Comparison of ENCODE assay signal across 18 cellular contexts in genomic region chr15:76161153-76162049, GRCh38.
DNase-seq lines count a peak whose midpoint lies in the region; TF ChIP-seq lines count a peak whose summit lies in the region.
"Had no signal": no experiment of that assay in that cellular context is flagged by ENCODE, and none has a peak within 500 bp of the region (broad histone marks: within the 10 kb centered on the region; RNA-seq: fewer than 3 reads in every experiment).

No MANE protein-coding gene starts in this region.

- no peak overlapping the region for H3K4ac ChIP-seq in neuronal stem cell (ENCODE audit: low read length)

- peaks cover 0 to 35% (median 0%) of the 10 kb centered on the region in 3 experiments for H3K27me3 ChIP-seq in neuronal stem cell (ENCODE audit: control insufficient read depth in 3 of 3, insufficient read depth in 3 of 3, low read depth in 1 of 3, low read length in 3 of 3)
- H3K27me3 ChIP-seq: upper lobe of right lung had no signal

- H4K91ac ChIP-seq in neuronal stem cell (ENCODE audit: low read depth, low read length, poor library complexity): no peak overlapping the region

- peak overlapping the region; percentile 35 for H2AFZ ChIP-seq in neuronal stem cell (ENCODE audit: low read length)

- no peaks in the 10 kb centered on the region for H3K9me3 ChIP-seq in neuronal stem cell (replicated peaks in 1 of 2; ENCODE audit: control insufficient read depth in 2 of 2, insufficient read depth in 1 of 2, low read depth in 1 of 2, low read length in 2 of 2)
- H3K9me3 ChIP-seq: upper lobe of right lung had no signal

- H4K8ac ChIP-seq in neuronal stem cell (ENCODE audit: low read depth, low read length): no peak overlapping the region

- H3K4me3 Mint-ChIP-seq in chondrocyte (ENCODE audit: unreplicated experiment) (no peak overlapping the region), HFFc6 (no peak overlapping the region)
- no peak overlapping the region for H3K4me3 Mint-ChIP-seq in activated T-cell treated with anti-CD3 and anti-CD28 coated beads, Interleukin-2, amount 50 U/mL, for 24 hours
- H3K4me3 Mint-ChIP-seq: CD4-positive, alpha-beta memory T cell; stimulated activated naive CD8-positive, alpha-beta T cell treated with anti-CD3 and anti-CD28 coated beads, Interleukin-15, Interleukin-2, amounts not matched to agents 100 ng/mL and 50 ng/mL, for 24 hours had no signal

- no peak overlapping the region for H3K4me2 ChIP-seq in neuronal stem cell (ENCODE audit: insufficient read depth, low read length, poor library complexity, severe bottlenecking)

- H3K9ac ChIP-seq in neuronal stem cell (ENCODE audit: low read depth, low read length, poor library complexity): no peak overlapping the region

- no peak overlapping the region for H2BK120ac ChIP-seq in neuronal stem cell (ENCODE audit: low read depth, low read length)

- no peak overlapping the region for H2BK15ac ChIP-seq in neuronal stem cell (ENCODE audit: low read length)

- H3K36me3 Mint-ChIP-seq in chondrocyte (ENCODE audit: low read depth): no peaks in the 10 kb centered on the region
- H3K36me3 Mint-ChIP-seq in HFFc6 (ENCODE audit: low read depth): no peaks in the 10 kb centered on the region
- no peaks in the 10 kb centered on the region for H3K36me3 Mint-ChIP-seq in activated T-cell treated with anti-CD3 and anti-CD28 coated beads, Interleukin-2, amount 50 U/mL, for 24 hours (ENCODE audit: low read depth)
- H3K36me3 Mint-ChIP-seq: CD4-positive, alpha-beta memory T cell had no signal

- no peaks in the 10 kb centered on the region for H3K9me3 Mint-ChIP-seq in chondrocyte (ENCODE audit: low read depth)
- H3K9me3 Mint-ChIP-seq in HFFc6: no peaks in the 10 kb centered on the region
- no peaks in the 10 kb centered on the region for H3K9me3 Mint-ChIP-seq in activated T-cell treated with anti-CD3 and anti-CD28 coated beads, Interleukin-2, amount 50 U/mL, for 24 hours
- H3K9me3 Mint-ChIP-seq: CD4-positive, alpha-beta memory T cell; stimulated activated naive CD8-positive, alpha-beta T cell treated with anti-CD3 and anti-CD28 coated beads, Interleukin-15, Interleukin-2, amounts not matched to agents 100 ng/mL and 50 ng/mL, for 24 hours had no signal

- no peak for TF ChIP-seq CTCF in AG10803 (conservative IDR thresholded peaks at IDR 0.05; ENCODE audit: low read length)
- TF ChIP-seq CTCF in chondrocyte (IDR thresholded peaks at IDR 0.05): no peak
- no peak for TF ChIP-seq CTCF in HFFc6 (IDR thresholded peaks at IDR 0.05)

- H3K27me3 Mint-ChIP-seq in chondrocyte (ENCODE audit: low read depth) (no peaks in the 10 kb centered on the region), HFFc6 (ENCODE audit: insufficient read depth) (peaks cover 16% of the 10 kb centered on the region)
- no peaks in the 10 kb centered on the region for H3K27me3 Mint-ChIP-seq in activated T-cell treated with anti-CD3 and anti-CD28 coated beads, Interleukin-2, amount 50 U/mL, for 24 hours
- H3K27me3 Mint-ChIP-seq: stimulated activated naive CD8-positive, alpha-beta T cell treated with anti-CD3 and anti-CD28 coated beads, Interleukin-15, Interleukin-2, amounts not matched to agents 100 ng/mL and 50 ng/mL, for 24 hours had no signal

- no peak overlapping the region for H3K27ac ChIP-seq in neuronal stem cell (replicated peaks; ENCODE audit: low read length)
- H3K27ac ChIP-seq: upper lobe of right lung had no signal

- H2BK12ac ChIP-seq in neuronal stem cell (ENCODE audit: low read length): no peak overlapping the region

- no CpG with 5 or more reads among the region's 20 CpGs for WGBS in neuronal stem cell (ENCODE audit: extremely low coverage in 2 of 2, insufficient read length in 2 of 2, insufficient replicate concordance in 1 of 2), 2 donors

- DNase-seq in AG10803 (ENCODE audit: low read depth) (peak; percentile 66), M059J (ENCODE audit: low read depth) (peak; percentile 20), chondrocyte (ENCODE audit: low spot score) (no peak), neuronal stem cell (ENCODE audit: low spot score) (no peak), NK-92 (lab: John Stamatoyannopoulos, UW; ENCODE audit: unreplicated experiment) (no peak), HFFc6 (no peak)
- no peak for DNase-seq in stimulated activated CD4-positive, alpha-beta T cell treated with anti-CD3 and anti-CD28 coated beads, Interleukin-4, amount 100 ng/mL, for 4 hours
- no peak for DNase-seq in activated T-cell treated with anti-CD3 and anti-CD28 coated beads, Interleukin-2, amount 50 U/mL, for 24 hours
- DNase-seq: ACHN; activated CD4-positive, alpha-beta T cell treated with anti-CD3 and anti-CD28 coated beads for 1 hour; activated effector memory CD4-positive, alpha-beta T cell treated with Interleukin-2 at 50 U/mL for 16 hours; amygdala; CD4-positive, alpha-beta memory T cell; NCI-H187; stimulated activated CD4-positive, alpha-beta T cell treated with anti-CD3 and anti-CD28 coated beads, Interleukin-15, amount 100 ng/mL, for 24 hours; T-helper 9 cell; upper lobe of right lung had no signal

- H3K27ac Mint-ChIP-seq in chondrocyte (ENCODE audit: unreplicated experiment): peak overlapping the region; percentile 81
- H3K27ac Mint-ChIP-seq in HFFc6: no peak overlapping the region
- no peak overlapping the region for H3K27ac Mint-ChIP-seq in activated T-cell treated with anti-CD3 and anti-CD28 coated beads, Interleukin-2, amount 50 U/mL, for 24 hours
- H3K27ac Mint-ChIP-seq: CD4-positive, alpha-beta memory T cell; stimulated activated naive CD8-positive, alpha-beta T cell treated with anti-CD3 and anti-CD28 coated beads, Interleukin-15, Interleukin-2, amounts not matched to agents 100 ng/mL and 50 ng/mL, for 24 hours had no signal

- peaks cover 5 to 6% of the 10 kb centered on the region in 2 donors for H3K4me1 ChIP-seq in neuronal stem cell (ENCODE audit: control insufficient read depth in 2 of 2, insufficient read depth in 1 of 2, low read depth in 1 of 2, low read length in 2 of 2)

- H3K79me1 ChIP-seq in neuronal stem cell (ENCODE audit: low read depth, low read length): no peaks in the 10 kb centered on the region

- H3K14ac ChIP-seq in neuronal stem cell (ENCODE audit: low read length): no peak overlapping the region

- no peak overlapping the region for H2AK5ac ChIP-seq in neuronal stem cell (ENCODE audit: low read depth, low read length)

- H3K4me1 Mint-ChIP-seq in chondrocyte (ENCODE audit: low read depth) (peaks cover 62% of the 10 kb centered on the region), HFFc6 (ENCODE audit: low read depth) (peaks cover 15% of the 10 kb centered on the region)
- H3K4me1 Mint-ChIP-seq in activated T-cell treated with anti-CD3 and anti-CD28 coated beads, Interleukin-2, amount 50 U/mL, for 24 hours (ENCODE audit: low read depth): no peaks in the 10 kb centered on the region
- H3K4me1 Mint-ChIP-seq: CD4-positive, alpha-beta memory T cell had no signal

- H2BK5ac ChIP-seq in neuronal stem cell (ENCODE audit: low read length): no peak overlapping the region

- H3K4me3 ChIP-seq in AG10803 (ENCODE audit: low read length) (no peak overlapping the region), neuronal stem cell (ENCODE audit: low read length in 2 of 2) (no peak overlapping the region)
- H3K4me3 ChIP-seq: upper lobe of right lung had no signal

- no peaks in the 10 kb centered on the region for H3K36me3 ChIP-seq in neuronal stem cell (replicated peaks in 1 of 2; ENCODE audit: control insufficient read depth in 2 of 2, insufficient read depth in 2 of 2, low read length in 2 of 2)
- H3K36me3 ChIP-seq: upper lobe of right lung had no signal

- H3K23ac ChIP-seq in neuronal stem cell (ENCODE audit: low read depth, low read length, poor library complexity): peak overlapping the region; percentile 37

- peak overlapping the region; percentile 1 for H3K18ac ChIP-seq in neuronal stem cell (ENCODE audit: low read length)

Comparison
In these comparisons a context has a peak if more than half of its experiments do, and no peak if none do; other contexts are left out.
1. DNase-seq: peak in AG10803 (single experiment) and M059J (single experiment); none in chondrocyte (single experiment), neuronal stem cell (single experiment), stimulated activated CD4-positive, alpha-beta T cell treated with anti-CD3 and anti-CD28 coated beads, Interleukin-4, amount 100 ng/mL, for 4 hours (0 of 2), NK-92 (single experiment), HFFc6 (single experiment) and activated T-cell treated with anti-CD3 and anti-CD28 coated beads, Interleukin-2, amount 50 U/mL, for 24 hours (single experiment).